ENCODE assay signal across 8 cellular contexts in the genomic region with DNA sequence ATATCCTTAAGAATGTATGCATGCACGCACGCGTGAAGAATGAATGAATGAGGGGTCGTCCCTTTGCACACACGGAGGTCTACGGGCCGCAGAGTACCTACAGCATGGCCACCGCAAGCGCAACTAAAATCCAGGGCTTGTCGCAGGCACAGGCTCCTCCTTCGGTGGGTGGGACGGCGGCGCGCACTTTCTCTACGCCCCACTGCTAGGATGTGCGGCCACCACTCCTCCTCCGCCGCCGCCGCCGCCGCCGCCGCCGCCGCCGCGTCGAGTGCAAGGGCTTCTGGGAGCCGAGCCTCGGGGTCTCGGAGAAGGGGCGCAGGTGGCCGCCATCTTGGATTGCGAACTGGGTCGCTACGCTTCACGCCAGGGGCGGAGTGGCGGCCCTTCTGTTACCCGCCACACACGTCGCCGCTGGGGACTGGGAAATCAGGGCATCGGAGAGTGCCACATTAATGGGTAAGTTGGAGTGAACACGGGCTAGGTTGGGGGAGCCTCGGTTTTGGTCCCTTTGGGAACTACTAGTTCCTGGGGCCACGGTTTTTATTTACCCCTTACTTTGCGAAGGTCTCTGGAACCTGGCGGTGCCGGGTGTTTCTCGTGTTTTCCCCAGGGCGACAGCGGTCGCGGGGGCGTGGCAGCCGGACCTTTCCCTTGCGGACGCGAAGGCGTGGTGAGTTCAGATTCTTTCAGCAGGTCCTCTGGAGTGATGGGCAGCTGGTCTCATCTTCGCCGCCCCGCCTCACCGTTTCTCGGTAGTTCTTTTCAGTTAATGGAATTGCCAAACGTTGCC. TPM values are rescaled to one million over a fixed set of nuclear protein-coding genes. Genes with fewer than 3 reads are reported as not detected.
DNase-seq lines count a peak whose midpoint lies in the region; ATAC-seq, FAIRE-seq and TF ChIP-seq lines count a peak whose summit lies in the region.

A gene (plus strand): TSS at position 332 of the 793 bp plus-strand sequence. CDS start 124 bp downstream, at position 456.

- DNase-seq in Caco-2, result peak; percentile 90 to 93
- DNase-seq in HTR-8/SVneo (ENCODE audit: insufficient read length, low spot score), result peak; percentile 86
- DNase-seq in NOMO-1 treated with DMSO at 0.1 percent for 48 hours (lab: John Stamatoyannopoulos, UW; ENCODE audit: unreplicated experiment), result peak; percentile 88
- peak; percentile 95 for DNase-seq in activated CD8-positive, alpha-beta memory T cell treated with anti-CD3 and anti-CD28 coated beads, Interleukin-2, amount 10 ng/mL, durations not matched to agents 7 days and 5 days
- peak; percentile 76 for DNase-seq in stimulated activated CD8-positive, alpha-beta memory T cell treated with anti-CD3 and anti-CD28 coated beads, Interleukin-15, amount 100 ng/mL, for 24 hours (ENCODE audit: low read depth)

- TSS peak; percentile 40 for BruUV-seq in Caco-2 (replicated peaks; lab: Mats Ljungman, UMichigan)

- intact Hi-C loops in Caco-2 (cut with micrococcal nuclease; ENCODE audit: unreplicated experiment), result loop anchor here (1.0 kb wide), 2 partner anchors 13 to 110 kb away; a partner anchor contains a TSS

- WGBS in mesodermal cell (ENCODE audit: insufficient coverage in 2 of 2), 2 experiments, result 0% methylated on average over 46 to 53 of the region's 69 CpGs

- H3K4me1 ChIP-seq in Caco-2 (peaks cover 4% of the 10 kb centered on the region), endocrine pancreas (ENCODE audit: control insufficient read depth, insufficient read depth, low read length) (no peaks in the 10 kb centered on the region), mesodermal cell (ENCODE audit: control insufficient read depth, insufficient read depth, low read length, poor library complexity, severe bottlenecking) (no peaks in the 10 kb centered on the region)

- H3K36me3 ChIP-seq in Caco-2 (ENCODE audit: control insufficient read depth, insufficient read depth, low read length) (peaks cover 1% of the 10 kb centered on the region; the same call in 1 of the 2 replicates), endocrine pancreas (ENCODE audit: control insufficient read depth, insufficient read depth, low read length) (no peaks in the 10 kb centered on the region), mesodermal cell (ENCODE audit: control insufficient read depth, insufficient read depth, low read length) (peaks cover 10% of the 10 kb centered on the region)

- H3K9me3 ChIP-seq in Caco-2 (no peaks in the 10 kb centered on the region), endocrine pancreas (ENCODE audit: control insufficient read depth, low read length) (no peaks in the 10 kb centered on the region), mesodermal cell (ENCODE audit: control insufficient read depth, low read length) (no peaks in the 10 kb centered on the region)

- POLR2A ChIA-PET in Caco-2 (lab: Charles Lee), result interaction anchor here (0.5 kb wide), 1 partner anchor 12 kb away, joined by 9 read pairs; a partner anchor contains a TSS

- peak within 1 kb of the TSS; percentile 69 for H3K9ac ChIP-seq in endocrine pancreas (ENCODE audit: control insufficient read depth, insufficient read depth, low read length)

- H3K4me3 ChIP-seq in Caco-2 (ENCODE audit: low read depth, low read length) (peak within 1 kb of the TSS; percentile 69), endocrine pancreas (ENCODE audit: control insufficient read depth, insufficient read depth, low read length) (peak within 1 kb of the TSS; percentile 94), mesodermal cell (ENCODE audit: extremely low read depth, insufficient read depth, low read length, poor library complexity, severe bottlenecking) (peak within 1 kb of the TSS; percentile 73)

- CTCF ChIA-PET in Caco-2 (lab: Charles Lee), result no interaction called here
- CTCF ChIA-PET in activated CD8-positive, alpha-beta memory T cell treated with anti-CD3 and anti-CD28 coated beads, Interleukin-2, amount 10 ng/mL, durations not matched to agents 7 days and 5 days (lab: Charles Lee), result interaction anchor here (0.6 to 2.4 kb wide), 2 partner anchors 13 to 16 kb away, joined by 3 to 10 read pairs; a partner anchor contains a TSS

- H3K9me3 Mint-ChIP-seq in Caco-2 (ENCODE audit: unreplicated experiment), result no peaks in the 10 kb centered on the region
- no peaks in the 10 kb centered on the region for H3K9me3 Mint-ChIP-seq in activated CD8-positive, alpha-beta memory T cell treated with anti-CD3 and anti-CD28 coated beads, Interleukin-2, amount 10 ng/mL, durations not matched to agents 7 days and 5 days (ENCODE audit: low read depth)

- H3K27me3 Mint-ChIP-seq in Caco-2 (ENCODE audit: insufficient read depth, unreplicated experiment), result no peaks in the 10 kb centered on the region
- no peaks in the 10 kb centered on the region for H3K27me3 Mint-ChIP-seq in activated CD8-positive, alpha-beta memory T cell treated with anti-CD3 and anti-CD28 coated beads, Interleukin-2, amount 10 ng/mL, durations not matched to agents 7 days and 5 days

- no peak for TF ChIP-seq CTCF in Caco-2 (IDR thresholded peaks at IDR 0.05; ENCODE audit: insufficient read depth in 1 of 2, low read depth in 1 of 2, low read length in 1 of 2, severe bottlenecking in 1 of 2, unreplicated experiment in 1 of 2)

- H3K4me1 Mint-ChIP-seq in Caco-2 (ENCODE audit: low read depth, unreplicated experiment), result peaks cover 7% of the 10 kb centered on the region
- peaks cover 20% of the 10 kb centered on the region for H3K4me1 Mint-ChIP-seq in activated CD8-positive, alpha-beta memory T cell treated with anti-CD3 and anti-CD28 coated beads, Interleukin-2, amount 10 ng/mL, durations not matched to agents 7 days and 5 days

- H3K27ac ChIP-seq in mesodermal cell (ENCODE audit: low read depth, low read length, severe bottlenecking), result peak within 1 kb of the TSS; percentile 95

- peak within 1 kb of the TSS; percentile 89 for H3K27ac Mint-ChIP-seq in Caco-2 (ENCODE audit: unreplicated experiment)
- peak within 1 kb of the TSS; percentile 98 for H3K27ac Mint-ChIP-seq in activated CD8-positive, alpha-beta memory T cell treated with anti-CD3 and anti-CD28 coated beads, Interleukin-2, amount 10 ng/mL, durations not matched to agents 7 days and 5 days

- peak within 1 kb of the TSS; percentile 83 for H3K4me3 Mint-ChIP-seq in Caco-2 (ENCODE audit: unreplicated experiment)
- H3K4me3 Mint-ChIP-seq in activated CD8-positive, alpha-beta memory T cell treated with anti-CD3 and anti-CD28 coated beads, Interleukin-2, amount 10 ng/mL, durations not matched to agents 7 days and 5 days, result peak within 1 kb of the TSS; percentile 89

- peak; percentile 92 for ATAC-seq in GM21381 (IDR thresholded peaks at IDR 0.05; ENCODE audit: unreplicated experiment)
- peak; percentile 95 for ATAC-seq in activated CD8-positive, alpha-beta memory T cell treated with anti-CD3 and anti-CD28 coated beads, Interleukin-2, amount 10 ng/mL, durations not matched to agents 7 days and 5 days

- H3K27me3 ChIP-seq in Caco-2 (replicated peaks; ENCODE audit: control insufficient read depth, insufficient read depth, low read length) (no peaks in the 10 kb centered on the region), endocrine pancreas (ENCODE audit: control insufficient read depth, insufficient read depth, low read length) (no peaks in the 10 kb centered on the region)

- FAIRE-seq in HTR-8/SVneo (lab: Jason Lieb, UNC), result peak; percentile 46

- H3K36me3 Mint-ChIP-seq in Caco-2 (ENCODE audit: insufficient read depth, unreplicated experiment), result peaks cover 10% of the 10 kb centered on the region
- peaks cover 18% of the 10 kb centered on the region for H3K36me3 Mint-ChIP-seq in activated CD8-positive, alpha-beta memory T cell treated with anti-CD3 and anti-CD28 coated beads, Interleukin-2, amount 10 ng/mL, durations not matched to agents 7 days and 5 days

RNA-seq across cellular contexts. Expression of the gene that starts here (rescaled TPM):
- 12.0 and 12.2 TPM in 2 replicates for total RNA-seq in Caco-2 (2022)
- total RNA-seq in activated CD8-positive, alpha-beta memory T cell treated with anti-CD3 and anti-CD28 coated beads, Interleukin-2, amount 10 ng/mL, durations not matched to agents 7 days and 5 days, result 1 to 10 TPM; 7.3 to 8.6 TPM
- 4.9 TPM for polyA plus RNA-seq in mesodermal cell (2013, experiment 1 of 2)
- polyA plus RNA-seq in mesodermal cell (2013, experiment 2 of 2), result 5.9 TPM

Comparison
In these comparisons a context has a peak if more than half of its experiments do, and no peak if none do; other contexts are left out.
1. Peak in every context shown above with its lines: DNase-seq, ATAC-seq, H3K4me3 ChIP-seq and H3K27ac ChIP-seq.